In the genomic region with DNA sequence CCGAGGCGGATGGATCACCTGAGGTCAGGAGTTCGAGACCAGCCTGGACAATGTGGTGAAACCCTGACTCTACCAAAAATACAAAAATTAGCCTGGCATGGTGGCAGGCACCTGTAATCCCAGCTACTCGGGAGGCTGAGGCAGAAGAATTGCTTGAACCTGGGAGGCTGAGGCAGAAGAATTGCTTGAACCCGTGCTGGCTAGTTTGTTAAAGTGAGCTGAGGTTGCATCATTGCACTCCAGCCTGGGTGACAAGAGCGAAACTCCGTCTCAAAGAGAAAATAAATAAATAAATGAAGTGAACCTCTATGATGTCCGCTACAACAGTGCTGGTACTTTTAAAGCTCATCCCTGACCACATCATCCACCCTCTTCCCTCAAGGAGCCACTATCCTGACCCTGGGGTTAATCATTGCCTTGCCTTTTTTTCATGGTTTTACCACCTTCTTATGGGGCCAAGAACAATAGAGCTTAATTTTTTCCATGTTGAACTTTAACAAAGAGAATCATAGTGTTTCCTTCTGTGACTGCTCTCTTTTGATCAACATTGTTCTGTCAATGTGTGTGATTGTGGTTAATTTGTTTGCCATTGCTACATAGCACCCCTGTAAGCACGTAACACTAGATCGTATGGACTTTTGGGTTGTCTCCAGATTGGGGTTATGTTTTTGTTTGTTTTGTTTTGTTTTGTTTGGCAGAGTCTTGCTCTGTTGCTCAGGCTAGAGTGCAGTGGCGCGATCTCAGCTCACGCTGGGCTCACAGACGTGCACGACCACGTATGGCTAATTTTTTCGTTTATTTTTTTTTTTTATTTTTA, we compare ENCODE assay signal across 17 cellular contexts. TPM values are rescaled to one million over a fixed set of nuclear protein-coding genes. Genes with fewer than 3 reads are reported as not detected.
DNase-seq lines count a peak whose midpoint lies in the region; ATAC-seq and TF ChIP-seq lines count a peak whose summit lies in the region.
"Had no signal": no experiment of that assay in that cellular context is flagged by ENCODE, and none has a peak within 500 bp of the region (broad histone marks: within the 10 kb centered on the region; RNA-seq: fewer than 3 reads in every experiment).

No MANE protein-coding gene starts in this region.

- H3K4me3 ChIP-seq in HEK293 (ENCODE audit: low read depth, low read length) = no peak overlapping the region
- no peak overlapping the region for H3K4me3 ChIP-seq in kidney epithelial cell (ENCODE audit: low read depth, low read length)
- no peak overlapping the region for H3K4me3 ChIP-seq in BE2C (ENCODE audit: low read depth, low read length)
- H3K4me3 ChIP-seq: gastrocnemius medialis had no signal

- H3K36me3 ChIP-seq in HEK293 (ENCODE audit: control insufficient read depth in 2 of 2, insufficient read depth in 1 of 2, low read length in 2 of 2) (peaks cover 0 to 6% of the 10 kb centered on the region in 2 experiments; a peak in 1 of 3 replicates), kidney epithelial cell (ENCODE audit: control insufficient read depth, insufficient read depth, low read length) (no peaks in the 10 kb centered on the region), BE2C (peaks cover 1% of the 10 kb centered on the region)
- H3K36me3 ChIP-seq: gastrocnemius medialis had no signal

- H3K27ac Mint-ChIP-seq in activated CD8-positive, alpha-beta T cell treated with anti-CD3 and anti-CD28 coated beads for 36 hours = no peak overlapping the region
- no peak overlapping the region for H3K27ac Mint-ChIP-seq in activated naive CD4-positive, alpha-beta T cell treated with anti-CD3 and anti-CD28 coated beads for 36 hours
- H3K27ac Mint-ChIP-seq: activated B cell treated with CpG ODN at 0.5 μM for 24 hours; activated naive CD4-positive, alpha-beta T cell treated with anti-CD3 and anti-CD28 coated beads, Interleukin-2, amount 10 ng/mL, durations not matched to agents 7 days and 5 days; IgD-negative memory B cell; immature natural killer cell had no signal

- H3K27me3 ChIP-seq in kidney epithelial cell (ENCODE audit: control insufficient read depth, insufficient read depth, low read length) (no peaks in the 10 kb centered on the region), BE2C (no peaks in the 10 kb centered on the region)
- H3K27me3 ChIP-seq: gastrocnemius medialis had no signal

- H3K4me1 Mint-ChIP-seq in activated CD8-positive, alpha-beta T cell treated with anti-CD3 and anti-CD28 coated beads for 36 hours (ENCODE audit: low read depth) = no peaks in the 10 kb centered on the region
- H3K4me1 Mint-ChIP-seq in activated naive CD4-positive, alpha-beta T cell treated with anti-CD3 and anti-CD28 coated beads for 36 hours (ENCODE audit: low read depth) = no peaks in the 10 kb centered on the region
- H3K4me1 Mint-ChIP-seq: activated B cell treated with CpG ODN at 0.5 μM for 24 hours; activated naive CD4-positive, alpha-beta T cell treated with anti-CD3 and anti-CD28 coated beads, Interleukin-2, amount 10 ng/mL, durations not matched to agents 7 days and 5 days; immature natural killer cell had no signal

- intact Hi-C loops in activated CD8-positive, alpha-beta T cell treated with anti-CD3 and anti-CD28 coated beads for 36 hours (cut with micrococcal nuclease) = no loop called here
- intact Hi-C loops in activated naive CD4-positive, alpha-beta T cell treated with anti-CD3 and anti-CD28 coated beads for 36 hours (cut with micrococcal nuclease) = no loop called here

- ATAC-seq in activated CD8-positive, alpha-beta T cell treated with anti-CD3 and anti-CD28 coated beads for 36 hours = no peak
- ATAC-seq: gastrocnemius medialis had no signal

- peak; percentile 68 for DNase-seq in NCI-H774 (lab: John Stamatoyannopoulos, UW)
- DNase-seq in kidney epithelial cell (ENCODE audit: low read depth) = peak; percentile 41
- DNase-seq in activated CD8-positive, alpha-beta T cell treated with anti-CD3 and anti-CD28 coated beads for 36 hours = no peak
- no peak for DNase-seq in BE2C
- DNase-seq in activated naive CD4-positive, alpha-beta T cell treated with anti-CD3 and anti-CD28 coated beads for 36 hours = no peak
- DNase-seq: activated B cell treated with CpG ODN at 0.5 μM for 24 hours; activated naive CD4-positive, alpha-beta T cell treated with anti-CD3 and anti-CD28 coated beads, Interleukin-2, amount 10 ng/mL, durations not matched to agents 7 days and 5 days; effector CD4-positive, alpha-beta T cell; gastrocnemius medialis; immature natural killer cell had no signal

- no peak overlapping the region for H3K4me3 Mint-ChIP-seq in activated CD8-positive, alpha-beta T cell treated with anti-CD3 and anti-CD28 coated beads for 36 hours
- H3K4me3 Mint-ChIP-seq in activated naive CD4-positive, alpha-beta T cell treated with anti-CD3 and anti-CD28 coated beads for 36 hours = no peak overlapping the region
- H3K4me3 Mint-ChIP-seq: activated B cell treated with CpG ODN at 0.5 μM for 24 hours; activated naive CD4-positive, alpha-beta T cell treated with anti-CD3 and anti-CD28 coated beads, Interleukin-2, amount 10 ng/mL, durations not matched to agents 7 days and 5 days; immature natural killer cell had no signal

- no peak for TF ChIP-seq CTCF in HEK293 (tag by site-specific recombination; IDR thresholded peaks at IDR 0.05)
- no peak for TF ChIP-seq CTCF in kidney epithelial cell (IDR thresholded peaks at IDR 0.05; ENCODE audit: insufficient read depth, low read length, poor library complexity, severe bottlenecking)
- TF ChIP-seq CTCF in activated CD8-positive, alpha-beta T cell treated with anti-CD3 and anti-CD28 coated beads for 36 hours (IDR thresholded peaks at IDR 0.05) = no peak
- TF ChIP-seq CTCF in BE2C (IDR thresholded peaks at IDR 0.05; ENCODE audit: low read depth, low read length) = no peak

- H3K9me3 ChIP-seq in HEK293 (ENCODE audit: control insufficient read depth, insufficient read depth, low read depth, low read length) = no peaks in the 10 kb centered on the region
- H3K9me3 ChIP-seq in BE2C = no peaks in the 10 kb centered on the region
- H3K9me3 ChIP-seq: gastrocnemius medialis had no signal

- no peaks in the 10 kb centered on the region for H3K36me3 Mint-ChIP-seq in activated CD8-positive, alpha-beta T cell treated with anti-CD3 and anti-CD28 coated beads for 36 hours (ENCODE audit: low read depth)
- peaks cover 3% of the 10 kb centered on the region for H3K36me3 Mint-ChIP-seq in activated naive CD4-positive, alpha-beta T cell treated with anti-CD3 and anti-CD28 coated beads for 36 hours (ENCODE audit: low read depth)
- H3K36me3 Mint-ChIP-seq: activated naive CD4-positive, alpha-beta T cell treated with anti-CD3 and anti-CD28 coated beads, Interleukin-2, amount 10 ng/mL, durations not matched to agents 7 days and 5 days had no signal

- no peaks in the 10 kb centered on the region for H3K9me3 Mint-ChIP-seq in activated CD8-positive, alpha-beta T cell treated with anti-CD3 and anti-CD28 coated beads for 36 hours
- H3K9me3 Mint-ChIP-seq in activated naive CD4-positive, alpha-beta T cell treated with anti-CD3 and anti-CD28 coated beads for 36 hours = no peaks in the 10 kb centered on the region
- H3K9me3 Mint-ChIP-seq: activated B cell treated with CpG ODN at 0.5 μM for 24 hours; activated naive CD4-positive, alpha-beta T cell treated with anti-CD3 and anti-CD28 coated beads, Interleukin-2, amount 10 ng/mL, durations not matched to agents 7 days and 5 days; immature natural killer cell had no signal

- H3K27ac ChIP-seq in HEK293 (ENCODE audit: extremely low read depth, low read depth, low read length) = no peak overlapping the region
- H3K27ac ChIP-seq: C4-2B, gastrocnemius medialis, parathyroid adenoma had no signal

- CTCF ChIA-PET in HEK293 (lab: Yijun Ruan, JAX) = interaction anchor here (0.6 to 1.5 kb wide), 3 partner anchors 9 to 233 kb away, joined by 3 to 5 read pairs (median 3); no protein-coding TSS in a partner anchor
- CTCF ChIA-PET in activated CD8-positive, alpha-beta T cell treated with anti-CD3 and anti-CD28 coated beads for 36 hours (lab: Charles Lee) = interaction anchor here (0.7 to 2.3 kb wide), 5 partner anchors 9 to 98 kb away, joined by 3 to 7 read pairs (median 3); no protein-coding TSS in a partner anchor
- CTCF ChIA-PET in activated naive CD4-positive, alpha-beta T cell treated with anti-CD3 and anti-CD28 coated beads for 36 hours (lab: Charles Lee) = no interaction called here

- peaks cover 3% of the 10 kb centered on the region; the same call in 1 of the 2 replicates for H3K4me1 ChIP-seq in HEK293 (ENCODE audit: control insufficient read depth, insufficient read depth, low read length)
- no peaks in the 10 kb centered on the region for H3K4me1 ChIP-seq in BE2C
- H3K4me1 ChIP-seq: gastrocnemius medialis, parathyroid adenoma had no signal

- H3K27me3 Mint-ChIP-seq in activated CD8-positive, alpha-beta T cell treated with anti-CD3 and anti-CD28 coated beads for 36 hours = no peaks in the 10 kb centered on the region
- H3K27me3 Mint-ChIP-seq in activated naive CD4-positive, alpha-beta T cell treated with anti-CD3 and anti-CD28 coated beads for 36 hours (ENCODE audit: low read depth) = no peaks in the 10 kb centered on the region
- H3K27me3 Mint-ChIP-seq: IgD-negative memory B cell had no signal

- POLR2A ChIA-PET in HEK293 (lab: Yijun Ruan, JAX) = interaction anchor here (0.7 kb wide), 1 partner anchor 85 kb away, joined by 3 read pairs; no protein-coding TSS in a partner anchor
- POLR2A ChIA-PET in activated CD8-positive, alpha-beta T cell treated with anti-CD3 and anti-CD28 coated beads for 36 hours (lab: Charles Lee) = no interaction called here

RNA-seq across cellular contexts. Expression of a gene that starts 17.1 kb away (rescaled TPM):
- 146 and 161 TPM in 2 replicates for total RNA-seq in kidney epithelial cell
- 10 to 100 TPM; 62.6 to 65.2 TPM for total RNA-seq in activated CD8-positive, alpha-beta T cell treated with anti-CD3 and anti-CD28 coated beads for 36 hours
- polyA plus RNA-seq in BE2C (2012; ENCODE audit: insufficient read depth, insufficient read length, low read depth) = 231 TPM
- total RNA-seq in activated naive CD4-positive, alpha-beta T cell treated with anti-CD3 and anti-CD28 coated beads for 36 hours = 10 to 100 TPM; 80.5 to 80.8 TPM

RNA-seq across cellular contexts. Expression of a gene that starts 17.3 kb away (rescaled TPM):
- 52.1 and 67.7 TPM in 2 replicates for total RNA-seq in kidney epithelial cell
- 10 to 100 TPM; 34.9 to 37.7 TPM for total RNA-seq in activated CD8-positive, alpha-beta T cell treated with anti-CD3 and anti-CD28 coated beads for 36 hours
- polyA plus RNA-seq in BE2C (2012; ENCODE audit: insufficient read depth, insufficient read length, low read depth) = 88.4 TPM
- total RNA-seq in activated naive CD4-positive, alpha-beta T cell treated with anti-CD3 and anti-CD28 coated beads for 36 hours = 10 to 100 TPM; 22.6 to 24.8 TPM

RNA-seq across cellular contexts. Expression of a gene that starts 22.4 kb away (rescaled TPM):
- 60.0 and 63.5 TPM in 2 replicates for total RNA-seq in kidney epithelial cell
- 100 to 1,000 TPM; 125 to 127 TPM for total RNA-seq in activated CD8-positive, alpha-beta T cell treated with anti-CD3 and anti-CD28 coated beads for 36 hours
- polyA plus RNA-seq in BE2C (2012; ENCODE audit: insufficient read depth, insufficient read length, low read depth) = 164 TPM
- 100 to 1,000 TPM; 109 to 112 TPM for total RNA-seq in activated naive CD4-positive, alpha-beta T cell treated with anti-CD3 and anti-CD28 coated beads for 36 hours

RNA-seq across cellular contexts. Expression of a gene that starts 45.9 kb away (rescaled TPM):
- total RNA-seq in kidney epithelial cell = not detected in 2 replicates
- not detected for total RNA-seq in activated CD8-positive, alpha-beta T cell treated with anti-CD3 and anti-CD28 coated beads for 36 hours
- not detected for polyA plus RNA-seq in BE2C (2012; ENCODE audit: insufficient read depth, insufficient read length, low read depth)
- total RNA-seq in activated naive CD4-positive, alpha-beta T cell treated with anti-CD3 and anti-CD28 coated beads for 36 hours = not detected
- total RNA-seq: bronchial epithelial cell, G401, mononuclear cell had no signal
- polyA plus RNA-seq: IgD-negative memory B cell, immature natural killer cell had no signal

RNA-seq across cellular contexts. Expression of a gene that starts 55.5 kb away (rescaled TPM):
- not detected in 2 replicates for total RNA-seq in kidney epithelial cell
- total RNA-seq in activated CD8-positive, alpha-beta T cell treated with anti-CD3 and anti-CD28 coated beads for 36 hours = not detected
- polyA plus RNA-seq in BE2C (2012; ENCODE audit: insufficient read depth, insufficient read length, low read depth) = not detected
- total RNA-seq in activated naive CD4-positive, alpha-beta T cell treated with anti-CD3 and anti-CD28 coated beads for 36 hours = not detected
- total RNA-seq: activated B cell treated with CpG ODN at 0.5 μM for 24 hours, bronchial epithelial cell, G401, gastrocnemius medialis, mononuclear cell had no signal
- polyA plus RNA-seq: IgD-negative memory B cell, immature natural killer cell had no signal

Comparison
In these comparisons a context has a peak if more than half of its experiments do, and no peak if none do; other contexts are left out.
1. DNase-seq: peak in NCI-H774 (single experiment) and kidney epithelial cell (single experiment); none in activated CD8-positive, alpha-beta T cell treated with anti-CD3 and anti-CD28 coated beads for 36 hours (single experiment), BE2C (single experiment) and activated naive CD4-positive, alpha-beta T cell treated with anti-CD3 and anti-CD28 coated beads for 36 hours (single experiment).